In the genomic region with DNA sequence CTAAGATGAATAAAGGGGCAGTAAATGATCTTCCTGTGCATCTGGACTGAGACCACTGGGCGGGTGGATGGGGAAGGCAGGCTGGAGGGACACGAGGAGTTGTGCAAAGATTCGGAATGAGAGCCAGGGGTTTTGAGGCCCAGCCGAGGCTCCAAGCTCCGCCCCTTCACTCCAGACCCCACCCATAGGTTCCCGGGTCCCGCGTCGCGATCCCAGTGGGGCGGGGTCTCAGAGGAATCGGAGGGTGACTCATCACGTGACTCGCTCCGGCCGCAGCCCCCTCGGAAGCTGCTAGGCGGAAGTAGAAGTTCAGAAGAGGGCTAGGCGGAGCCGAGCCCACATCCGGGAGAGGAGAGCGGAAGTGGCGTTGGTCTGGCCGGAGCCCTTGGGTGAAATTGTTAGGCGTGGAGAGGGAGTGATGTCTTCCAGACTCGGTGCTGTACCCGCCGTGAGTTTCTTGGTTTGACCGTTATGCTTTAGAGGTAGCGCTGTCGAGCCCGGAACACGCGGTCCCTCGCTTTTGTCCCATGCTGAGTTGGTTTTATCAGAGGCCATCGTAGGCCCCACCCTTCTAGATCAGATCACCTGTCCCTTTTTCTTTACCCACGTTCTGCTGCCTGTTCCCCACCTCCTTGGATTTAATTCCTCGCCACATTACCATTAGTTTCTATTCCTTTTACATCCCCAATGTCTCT, we compare ENCODE assay signal across 8 cellular contexts. TPM values are rescaled to one million over a fixed set of nuclear protein-coding genes. Genes with fewer than 3 reads are reported as not detected.
DNase-seq lines count a peak whose midpoint lies in the region; ATAC-seq and TF ChIP-seq lines count a peak whose summit lies in the region.

A gene with protein sequence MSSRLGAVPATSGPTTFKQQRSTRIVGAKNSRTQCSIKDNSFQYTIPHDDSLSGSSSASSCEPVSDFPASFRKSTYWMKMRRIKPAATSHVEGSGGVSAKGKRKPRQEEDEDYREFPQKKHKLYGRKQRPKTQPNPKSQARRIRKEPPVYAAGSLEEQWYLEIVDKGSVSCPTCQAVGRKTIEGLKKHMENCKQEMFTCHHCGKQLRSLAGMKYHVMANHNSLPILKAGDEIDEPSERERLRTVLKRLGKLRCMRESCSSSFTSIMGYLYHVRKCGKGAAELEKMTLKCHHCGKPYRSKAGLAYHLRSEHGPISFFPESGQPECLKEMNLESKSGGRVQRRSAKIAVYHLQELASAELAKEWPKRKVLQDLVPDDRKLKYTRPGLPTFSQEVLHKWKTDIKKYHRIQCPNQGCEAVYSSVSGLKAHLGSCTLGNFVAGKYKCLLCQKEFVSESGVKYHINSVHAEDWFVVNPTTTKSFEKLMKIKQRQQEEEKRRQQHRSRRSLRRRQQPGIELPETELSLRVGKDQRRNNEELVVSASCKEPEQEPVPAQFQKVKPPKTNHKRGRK (plus strand): TSS at position 348 of the 695 bp plus-strand sequence. CDS start 71 bp downstream, at position 419.

- CTCF ChIA-PET in PC-3 (lab: Charles Lee), result no interaction called here

- H3K27me3 ChIP-seq in PC-3 (ENCODE audit: low read length), result no peaks in the 10 kb centered on the region

- no peaks in the 10 kb centered on the region for H3K9me2 ChIP-seq in PC-3 (replicated peaks; ENCODE audit: low read length)

- no peaks in the 10 kb centered on the region for H3K36me3 ChIP-seq in PC-3 (ENCODE audit: low read depth, low read length)

- no peak within 1 kb of the TSS for H3K4me2 ChIP-seq in PC-3 (ENCODE audit: low read length)

- ATAC-seq in GM18505 (IDR thresholded peaks at IDR 0.05; ENCODE audit: unreplicated experiment) (peak; percentile 86), HG02943 (IDR thresholded peaks at IDR 0.05; ENCODE audit: low read depth, unreplicated experiment) (peak; percentile 93), PC-3 (no peak)

- H4K20me1 ChIP-seq in PC-3 (ENCODE audit: low read length), result no peaks in the 10 kb centered on the region

- POLR2A ChIA-PET in PC-3 (lab: Charles Lee; ENCODE audit: unreplicated experiment), result no interaction called here

- no peak within 1 kb of the TSS for H3K9ac ChIP-seq in PC-3 (ENCODE audit: low read length)

- H3K79me2 ChIP-seq in PC-3 (ENCODE audit: low read length), result no peaks in the 10 kb centered on the region

- BruUV-seq in PC-3 (replicated peaks; lab: Mats Ljungman, UMichigan), result no TSS peak

- H3K4me3 ChIP-seq in PC-3 (ENCODE audit: low read length), result no peak within 1 kb of the TSS

- H2AFZ ChIP-seq in PC-3 (ENCODE audit: low read length), result no peak within 1 kb of the TSS

- intact Hi-C loops in PC-3 (cut with micrococcal nuclease), result no loop called here

- H3K4me1 ChIP-seq in PC-3 (ENCODE audit: insufficient read depth, low read length), result no peaks in the 10 kb centered on the region

- H3K9me3 ChIP-seq in PC-3 (ENCODE audit: low read length), result no peaks in the 10 kb centered on the region

- peak; percentile 91 for TF ChIP-seq POLR2A in GM18505 (IDR thresholded peaks at IDR 0.05; ENCODE audit: borderline replicate concordance, extremely low read depth, insufficient read depth, insufficient read length)

- DNase-seq in NCI-H187 treated with DMSO at 0.1 percent for 48 hours (lab: John Stamatoyannopoulos, UW) (peak; percentile 95), T-helper 22 cell (ENCODE audit: low read depth) (peak; percentile 63), astrocyte of the hippocampus (ENCODE audit: low read depth, low spot score) (peak; percentile 96), hypothalamus (lab: John Stamatoyannopoulos, UW) (peak; percentile 10 to 91 (median 76)), retina (peak; percentile 94), PC-3 (no peak)

- no peaks in the 10 kb centered on the region for H3F3A ChIP-seq in PC-3 (ENCODE audit: low read length, unreplicated experiment)

- no peak for TF ChIP-seq CTCF in PC-3 (conservative IDR thresholded peaks at IDR 0.05; ENCODE audit: low read depth, low read length)

- H3K27ac ChIP-seq in PC-3 (ENCODE audit: low read length), result no peak within 1 kb of the TSS

RNA-seq across cellular contexts. Expression of the gene that starts here (rescaled TPM):
- not detected in 2 replicates for total RNA-seq in PC-3 (2014; rRNA removed)
